Comparison of ENCODE assay signal across 15 cellular contexts in genomic region chrY:2937149-2937548, GRCh38. TPM values are rescaled to one million over a fixed set of nuclear protein-coding genes. Genes with fewer than 3 reads are reported as not detected.
DNase-seq lines count a peak whose midpoint lies in the region; ATAC-seq and TF ChIP-seq lines count a peak whose summit lies in the region.
"Had no signal": no experiment of that assay in that cellular context is flagged by ENCODE, and none has a peak within 500 bp of the region (broad histone marks: within the 10 kb centered on the region; RNA-seq: fewer than 3 reads in every experiment).

No MANE protein-coding gene starts in this region.

- H3K27me3 ChIP-seq in ACC112 (ENCODE audit: insufficient read depth, low read length) (no peaks in the 10 kb centered on the region), Karpas-422 (ENCODE audit: low read length) (no peaks in the 10 kb centered on the region), WERI-Rb-1 (ENCODE audit: insufficient read depth, low read depth, severe bottlenecking) (no peaks in the 10 kb centered on the region)
- H3K27me3 ChIP-seq: testis had no signal

- H3K9me3 Mint-ChIP-seq in activated T-helper 2 cell treated with anti-CD3 and anti-CD28 coated beads, Interferon-gamma antibody, Interleukin-2, Interleukin-4, amounts not matched to agents 10 μg/mL and 5 μg/mL and 100 μg/mL, durations not matched to agents 14 hours and 24 hours and 36 hours, result no peaks in the 10 kb centered on the region
- no peaks in the 10 kb centered on the region for H3K9me3 Mint-ChIP-seq in memory B cell
- H3K9me3 Mint-ChIP-seq: activated T-cell treated with anti-CD3 and anti-CD28 coated beads, Interleukin-2, amount 50 U/mL, for 24 hours had no signal

- H3K9me2 ChIP-seq in Karpas-422 (replicated peaks; ENCODE audit: insufficient read depth, low read length), result no peaks in the 10 kb centered on the region

- H3K27ac Mint-ChIP-seq in activated T-helper 2 cell treated with anti-CD3 and anti-CD28 coated beads, Interferon-gamma antibody, Interleukin-2, Interleukin-4, amounts not matched to agents 10 μg/mL and 5 μg/mL and 100 μg/mL, durations not matched to agents 14 hours and 24 hours and 36 hours, result peak overlapping the region; percentile 99
- H3K27ac Mint-ChIP-seq in memory B cell, result peak overlapping the region; percentile 98
- H3K27ac Mint-ChIP-seq: activated T-cell treated with anti-CD3 and anti-CD28 coated beads, Interleukin-2, amount 50 U/mL, for 24 hours had no signal

- peaks cover 24% of the 10 kb centered on the region for H3K36me3 Mint-ChIP-seq in activated T-helper 2 cell treated with anti-CD3 and anti-CD28 coated beads, Interferon-gamma antibody, Interleukin-2, Interleukin-4, amounts not matched to agents 10 μg/mL and 5 μg/mL and 100 μg/mL, durations not matched to agents 14 hours and 24 hours and 36 hours (ENCODE audit: low read depth)
- H3K36me3 Mint-ChIP-seq in memory B cell, result peaks cover 3% of the 10 kb centered on the region

- H3K27ac ChIP-seq in ACC112 (ENCODE audit: low read depth, low read length) (no peak overlapping the region), Karpas-422 (ENCODE audit: low read length) (no peak overlapping the region), WERI-Rb-1 (no peak overlapping the region)
- H3K27ac ChIP-seq: testis had no signal

- peak overlapping the region; percentile 94 for H3K4me3 ChIP-seq in ACC112 (ENCODE audit: low read depth, low read length)
- H3K4me3 ChIP-seq in GM12864 (ENCODE audit: low read depth, low read length), result peak overlapping the region; percentile 83
- H3K4me3 ChIP-seq in Karpas-422 (ENCODE audit: low read length), result no peak overlapping the region
- H3K4me3 ChIP-seq in WERI-Rb-1 (ENCODE audit: low read depth, low read length), result no peak overlapping the region

- H3K79me2 ChIP-seq in ACC112 (ENCODE audit: control insufficient read depth, insufficient read depth, low read length, unreplicated experiment) (peaks cover 65% of the 10 kb centered on the region), Karpas-422 (ENCODE audit: low read length) (no peaks in the 10 kb centered on the region)

- intact Hi-C loops in activated T-helper 2 cell treated with anti-CD3 and anti-CD28 coated beads, Interferon-gamma antibody, Interleukin-2, Interleukin-4, amounts not matched to agents 10 μg/mL and 5 μg/mL and 100 μg/mL, durations not matched to agents 14 hours and 24 hours and 36 hours (cut with micrococcal nuclease), result loop anchor here (5.0 kb wide), 2 partner anchors 65 to 95 kb away; partner anchors contain the start of gene RPS4Y1

- H2AFZ ChIP-seq in ACC112 (ENCODE audit: low read length, unreplicated experiment) (no peak overlapping the region), Karpas-422 (ENCODE audit: low read length) (no peak overlapping the region)

- no peaks in the 10 kb centered on the region for H4K20me1 ChIP-seq in Karpas-422 (ENCODE audit: insufficient read depth, low read depth, low read length)

- DNase-seq in GM12864 (ENCODE audit: low read depth) (no peak), memory B cell (ENCODE audit: low spot score in 2 of 2) (no peak), Karpas-422 (no peak), WERI-Rb-1 (no peak), germinal center (ENCODE audit: low spot score) (no peak)
- DNase-seq in activated T-helper 2 cell treated with anti-CD3 and anti-CD28 coated beads, Interferon-gamma antibody, Interleukin-2, Interleukin-4, amounts not matched to agents 10 μg/mL and 5 μg/mL and 100 μg/mL, durations not matched to agents 14 hours and 24 hours and 36 hours (ENCODE audit: low spot score), result no peak
- DNase-seq: activated T-cell treated with anti-CD3 and anti-CD28 coated beads, Interleukin-2, amount 50 U/mL, for 24 hours; cerebellar nuclear complex; left ventricle myocardium superior; OCI-M1; posterior cingulate gyrus; testis had no signal

- peak overlapping the region; percentile 94 for H3K4me3 Mint-ChIP-seq in activated T-helper 2 cell treated with anti-CD3 and anti-CD28 coated beads, Interferon-gamma antibody, Interleukin-2, Interleukin-4, amounts not matched to agents 10 μg/mL and 5 μg/mL and 100 μg/mL, durations not matched to agents 14 hours and 24 hours and 36 hours (ENCODE audit: low read depth)
- H3K4me3 Mint-ChIP-seq in memory B cell, result peak overlapping the region; percentile 91
- H3K4me3 Mint-ChIP-seq: activated T-cell treated with anti-CD3 and anti-CD28 coated beads, Interleukin-2, amount 50 U/mL, for 24 hours had no signal

- no peaks in the 10 kb centered on the region for H3K27me3 Mint-ChIP-seq in activated T-helper 2 cell treated with anti-CD3 and anti-CD28 coated beads, Interferon-gamma antibody, Interleukin-2, Interleukin-4, amounts not matched to agents 10 μg/mL and 5 μg/mL and 100 μg/mL, durations not matched to agents 14 hours and 24 hours and 36 hours (ENCODE audit: low read depth)
- H3K27me3 Mint-ChIP-seq in memory B cell, result no peaks in the 10 kb centered on the region
- H3K27me3 Mint-ChIP-seq: activated T-cell treated with anti-CD3 and anti-CD28 coated beads, Interleukin-2, amount 50 U/mL, for 24 hours had no signal

- H3K4me1 ChIP-seq in ACC112 (ENCODE audit: control insufficient read depth, insufficient read depth, low read length, unreplicated experiment) (peaks cover 6% of the 10 kb centered on the region), Karpas-422 (ENCODE audit: low read length) (no peaks in the 10 kb centered on the region)
- H3K4me1 ChIP-seq: testis had no signal

- H3K36me3 ChIP-seq in ACC112 (ENCODE audit: insufficient read depth, low read length) (no peaks in the 10 kb centered on the region), Karpas-422 (ENCODE audit: insufficient read depth, low read length) (no peaks in the 10 kb centered on the region), WERI-Rb-1 (no peaks in the 10 kb centered on the region)

- no peak overlapping the region for H3K4me2 ChIP-seq in Karpas-422 (ENCODE audit: low read depth, low read length, poor library complexity, severe bottlenecking)

- no peak overlapping the region for H3K9ac ChIP-seq in Karpas-422 (ENCODE audit: low read length)

- ATAC-seq in memory B cell (ENCODE audit: low read depth) (no peak), HG02973 (IDR thresholded peaks at IDR 0.05; ENCODE audit: unreplicated experiment) (no peak)
- ATAC-seq: left ventricle myocardium superior had no signal

- TF ChIP-seq CTCF in GM12864 (IDR thresholded peaks at IDR 0.05; ENCODE audit: low read depth, low read length, missing control alignments) (no peak), WERI-Rb-1 (IDR thresholded peaks at IDR 0.05; ENCODE audit: low read depth, low read length) (no peak)

- H3K9me3 ChIP-seq in Karpas-422 (ENCODE audit: low read length), result no peaks in the 10 kb centered on the region
- no peaks in the 10 kb centered on the region for H3K9me3 ChIP-seq in WERI-Rb-1 (ENCODE audit: severe bottlenecking)
- H3K9me3 ChIP-seq: testis had no signal

- H3K4me1 Mint-ChIP-seq in activated T-helper 2 cell treated with anti-CD3 and anti-CD28 coated beads, Interferon-gamma antibody, Interleukin-2, Interleukin-4, amounts not matched to agents 10 μg/mL and 5 μg/mL and 100 μg/mL, durations not matched to agents 14 hours and 24 hours and 36 hours (ENCODE audit: low read depth), result peaks cover 25% of the 10 kb centered on the region
- H3K4me1 Mint-ChIP-seq in memory B cell, result peaks cover 13% of the 10 kb centered on the region

RNA-seq across cellular contexts. Expression of gene ZFY, which starts 2.0 kb away (rescaled TPM):
- 18.6 and 21.2 TPM in 2 replicates for total RNA-seq in activated T-helper 2 cell treated with anti-CD3 and anti-CD28 coated beads, Interferon-gamma antibody, Interleukin-2, Interleukin-4, amounts not matched to agents 10 μg/mL and 5 μg/mL and 100 μg/mL, durations not matched to agents 14 hours and 24 hours and 36 hours
- not detected in 2 replicates for total RNA-seq in Karpas-422 (2014; rRNA removed; shearing (Covaris generic); ENCODE audit: low replicate concordance)
- total RNA-seq: glomerular endothelial cell had no signal

Comparison
In these comparisons a context has a peak if more than half of its experiments do, and no peak if none do; other contexts are left out.
1. H3K4me3 ChIP-seq: peak in ACC112 (single experiment) and GM12864 (single experiment); none in Karpas-422 (single experiment) and WERI-Rb-1 (single experiment).